In the genomic region with DNA sequence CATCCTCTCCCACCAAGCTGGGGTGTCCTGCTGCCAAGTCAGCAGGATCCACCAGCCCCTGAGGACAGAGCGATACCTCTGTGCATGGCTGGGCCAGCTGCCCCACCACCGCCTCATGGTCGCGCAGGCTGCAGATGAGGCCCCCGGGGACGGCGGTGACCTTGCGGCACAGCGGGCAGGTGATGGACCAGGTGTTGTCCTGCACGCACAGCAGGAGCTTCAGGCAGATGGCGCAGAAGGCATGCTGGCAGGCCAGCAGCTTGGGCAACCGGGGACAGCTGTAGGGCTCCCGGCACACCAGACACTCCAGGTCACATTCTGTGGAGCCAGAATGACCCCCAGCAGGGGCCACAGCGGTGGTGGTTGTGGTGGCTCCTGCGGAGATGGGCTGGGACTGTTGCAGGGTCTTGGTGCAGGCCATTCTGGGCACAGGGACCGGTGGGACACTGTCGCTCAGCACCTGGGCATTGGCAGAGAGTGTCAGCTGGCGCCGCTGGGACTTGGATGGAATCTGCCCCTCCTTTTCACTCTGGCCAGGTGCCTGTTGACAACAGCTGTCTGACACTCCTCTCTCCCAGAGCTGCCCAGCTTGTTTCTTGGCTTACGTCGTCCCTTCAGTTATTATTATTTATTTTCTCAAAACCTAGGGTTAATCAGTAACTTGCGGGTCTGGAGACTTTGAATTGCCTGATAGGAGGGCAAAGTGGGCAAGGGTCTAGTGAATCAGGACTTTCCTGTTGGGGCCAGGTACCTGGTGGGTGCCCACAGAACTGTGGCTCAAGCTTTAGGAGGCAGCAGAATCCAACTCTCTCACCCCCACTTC, we compare ENCODE assay signal across 15 cellular contexts. TPM values are rescaled to one million over a fixed set of nuclear protein-coding genes. Genes with fewer than 3 reads are reported as not detected.
DNase-seq lines count a peak whose midpoint lies in the region; ATAC-seq, FAIRE-seq and TF ChIP-seq lines count a peak whose summit lies in the region.
"Had no signal": no experiment of that assay in that cellular context is flagged by ENCODE, and none has a peak within 500 bp of the region (broad histone marks: within the 10 kb centered on the region; RNA-seq: fewer than 3 reads in every experiment).

A gene with protein sequence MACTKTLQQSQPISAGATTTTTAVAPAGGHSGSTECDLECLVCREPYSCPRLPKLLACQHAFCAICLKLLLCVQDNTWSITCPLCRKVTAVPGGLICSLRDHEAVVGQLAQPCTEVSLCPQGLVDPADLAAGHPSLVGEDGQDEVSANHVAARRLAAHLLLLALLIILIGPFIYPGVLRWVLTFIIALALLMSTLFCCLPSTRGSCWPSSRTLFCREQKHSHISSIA (minus strand): TSS at position 603 of the 823 bp plus-strand sequence. CDS start 182 bp downstream, at position 421.

- TF ChIP-seq RAD21 in HepG2 (CRISPR knock-in tag; IDR thresholded peaks at IDR 0.05), result no peak

- peaks cover 53% of the 10 kb centered on the region for H3K4me1 ChIP-seq in HepG2 (ENCODE audit: insufficient read depth, low read length)
- peaks cover 4 to 29% of the 10 kb centered on the region in 2 donors for H3K4me1 ChIP-seq in thyroid gland
- H3K4me1 ChIP-seq in PC-9 (replicated peaks; ENCODE audit: insufficient read depth), result no peaks in the 10 kb centered on the region

- peak; percentile 75 for DNase-seq in DMS 273 (lab: John Stamatoyannopoulos, UW; ENCODE audit: unreplicated experiment)
- DNase-seq in DMS 273 treated with DMSO at 0.1 percent for 48 hours (lab: John Stamatoyannopoulos, UW), result no peak
- peak; percentile 96 for DNase-seq in NCI-H748 (lab: John Stamatoyannopoulos, UW; ENCODE audit: unreplicated experiment)
- DNase-seq in HepG2 (ENCODE audit: low spot score), result peak; percentile 68
- DNase-seq in thyroid gland, result peak; percentile 67 to 83
- DNase-seq in PC-9, result no peak
- DNase-seq in T-helper 1 cell, result no peak
- DNase-seq: 8988T, amygdala, GOT3, NCI-H226, ovary, T-cell had no signal

- H3K4me3 ChIP-seq in HepG2 (replicated peaks in 1 of 3; ENCODE audit: insufficient read depth in 1 of 3, low read depth in 2 of 3, low read length in 3 of 3) (peak within 1 kb of the TSS; percentile 29 to 44 (median 40); a peak in 5 of 6 replicates), thyroid gland (replicated peaks in 1 of 3) (no peak within 1 kb of the TSS), PC-9 (no peak within 1 kb of the TSS)
- H3K4me3 ChIP-seq: ovary had no signal

- no peak for TF ChIP-seq POLR2A in HepG2 (IDR thresholded peaks at IDR 0.05; ENCODE audit: insufficient read depth in 1 of 2, low read depth in 2 of 2, low read length in 2 of 2)
- TF ChIP-seq POLR2A in thyroid gland (IDR thresholded peaks at IDR 0.05), result no peak

- H3K79me2 ChIP-seq in HepG2 (ENCODE audit: insufficient read depth, low read length) (no peaks in the 10 kb centered on the region), PC-9 (ENCODE audit: low read depth) (no peaks in the 10 kb centered on the region)

- BruUV-seq in HepG2 (replicated peaks; lab: Mats Ljungman, UMichigan) (no TSS peak), PC-9 (replicated peaks; lab: Mats Ljungman, UMichigan) (no TSS peak)

- no peak for TF ChIP-seq EP300 in HepG2 (IDR thresholded peaks at IDR 0.05; ENCODE audit: low read depth in 2 of 2, low read length in 2 of 2)
- TF ChIP-seq EP300 in HepG2 (CRISPR knock-in tag; IDR thresholded peaks at IDR 0.05; ENCODE audit: borderline replicate concordance), result no peak

- no peak within 1 kb of the TSS for H2AFZ ChIP-seq in HepG2 (ENCODE audit: low read length)
- H2AFZ ChIP-seq in PC-9, result no peak within 1 kb of the TSS

- no peaks in the 10 kb centered on the region for H4K20me1 ChIP-seq in HepG2 (ENCODE audit: insufficient read depth, low read length)
- no peaks in the 10 kb centered on the region for H4K20me1 ChIP-seq in PC-9 (ENCODE audit: insufficient read depth)

- FAIRE-seq in HepG2 (lab: Jason Lieb, UNC), result no peak

- POLR2A ChIA-PET in HepG2 (lab: Yijun Ruan, JAX), result interaction anchor here (0.6 to 1.1 kb wide), 6 partner anchors 14 to 67 kb away, joined by 3 to 6 read pairs (median 3); partner anchors contain the start of gene OTUD3
- POLR2A ChIA-PET in PC-9 (lab: Charles Lee; ENCODE audit: unreplicated experiment), result no interaction called here

- CTCF ChIA-PET in HepG2 (lab: Yijun Ruan, JAX; ENCODE audit: low intra/inter-chr PET ratio, low total read pairs), result interaction anchor here (1.1 kb wide), 1 partner anchor 153 kb away, joined by 3 read pairs; no protein-coding TSS in a partner anchor
- CTCF ChIA-PET in PC-9 (lab: Charles Lee), result no interaction called here

- H3K36me3 ChIP-seq in HepG2 (replicated peaks in 1 of 2; ENCODE audit: control insufficient read depth in 1 of 2, insufficient read depth in 2 of 2, low read length in 2 of 2) (no peaks in the 10 kb centered on the region), thyroid gland (no peaks in the 10 kb centered on the region), PC-9 (ENCODE audit: low read depth) (no peaks in the 10 kb centered on the region)
- H3K36me3 ChIP-seq: ovary had no signal

- no peaks in the 10 kb centered on the region for H3K9me2 ChIP-seq in PC-9 (ENCODE audit: insufficient read depth)

- TF ChIP-seq CTCF in HepG2 (CRISPR knock-in tag; IDR thresholded peaks at IDR 0.05) (no peak), thyroid gland (IDR thresholded peaks at IDR 0.05) (no peak), PC-9 (conservative IDR thresholded peaks at IDR 0.05) (no peak)

- no peaks in the 10 kb centered on the region for H3F3A ChIP-seq in PC-9 (ENCODE audit: insufficient read depth, low read depth)

- in situ Hi-C loops in HepG2 (cut with HindIII; ENCODE audit: extremely low pct_ligation_motif_present, low pct_unique_long_range_greater_than_20kb), result loop anchor here (5.0 kb wide), 1 partner anchor 53 kb away; no protein-coding TSS in a partner anchor

- H3K4me2 ChIP-seq in HepG2 (ENCODE audit: low read depth, low read length) (peak within 1 kb of the TSS; percentile 68), PC-9 (no peak within 1 kb of the TSS)

- WGBS in HepG2 (ENCODE audit: low lambda C conversion rate), result 0% methylated on average over 5 of the region's 22 CpGs
- 68 to 86% methylated on average over 13 to 18 of the region's 22 CpGs for WGBS in thyroid gland, 2 donors

- H3K27ac ChIP-seq in HepG2 (ENCODE audit: extremely low read length, insufficient read depth, low read length) (peak within 1 kb of the TSS; percentile 37), thyroid gland (peak within 1 kb of the TSS; percentile 31 to 61 (median 33)), PC-9 (no peak within 1 kb of the TSS)
- H3K27ac ChIP-seq: ovary had no signal

- H3K27me3 ChIP-seq in HepG2 (ENCODE audit: control insufficient read depth in 1 of 2, insufficient read depth in 2 of 2, low read length in 2 of 2), result peaks cover 0 to 11% of the 10 kb centered on the region in 2 experiments; a peak in 3 of 5 replicates
- H3K27me3 ChIP-seq in thyroid gland, result no peaks in the 10 kb centered on the region
- H3K27me3 ChIP-seq in PC-9 (ENCODE audit: insufficient read depth, low read depth), result no peaks in the 10 kb centered on the region
- H3K27me3 ChIP-seq: ovary had no signal

- intact Hi-C loops in HepG2 (cut with micrococcal nuclease; ENCODE audit: unreplicated experiment) (loop anchor here (10.0 kb wide), 1 partner anchor 70 kb away; the partner anchor contains the start of gene OTUD3), thyroid gland (cut with DNase I) (no loop called here), PC-9 (cut with micrococcal nuclease; ENCODE audit: unreplicated experiment) (no loop called here)

- no peaks in the 10 kb centered on the region for H3K9me3 ChIP-seq in HepG2 (ENCODE audit: low read length)
- H3K9me3 ChIP-seq in thyroid gland, result no peaks in the 10 kb centered on the region
- no peaks in the 10 kb centered on the region for H3K9me3 ChIP-seq in PC-9 (ENCODE audit: insufficient read depth, low read depth)
- H3K9me3 ChIP-seq: ovary had no signal

- peak; percentile 55 for ATAC-seq in HepG2
- no peak for ATAC-seq in HG02763 (IDR thresholded peaks at IDR 0.05; ENCODE audit: unreplicated experiment)
- ATAC-seq: activated CD8-positive, alpha-beta memory T cell treated with anti-CD3 and anti-CD28 coated beads, Interleukin-2, amount 10 ng/mL, durations not matched to agents 7 days and 5 days; T-cell had no signal

- H3K9ac ChIP-seq in HepG2 (ENCODE audit: insufficient read depth, low read depth, low read length), result peak within 1 kb of the TSS; percentile 26; the same call in 1 of the 2 replicates

TF ChIP-seq in HepG2, 621 proteins besides CTCF, POLR2A, EP300 and RAD21 (continues in another document):
- no peak for TF ChIP-seq NFATC3 (CRISPR knock-in tag; IDR thresholded peaks at IDR 0.05)

RNA-seq across cellular contexts. Expression of the gene that starts here (rescaled TPM):
- total RNA-seq in HepG2 (2016; rRNA removed; fragmentation: Illumina TruSeq; extraction: Trizol) (0.20 TPM in 1 of 2 replicates, not detected in the other), thyroid gland (not detected), PC-9 (2021) (not detected in 2 replicates)
- 0.26 TPM in 1 of 2 replicates, not detected in the other for total RNA-seq in HepG2 (2016; cell fraction: cytosol; rRNA removed; fragmentation: Illumina TruSeq; extraction: Trizol; ENCODE audit: low read depth)
- total RNA-seq in HepG2 (2016; cell fraction: insoluble cytoplasmic fraction; rRNA removed; fragmentation: Illumina TruSeq; extraction: Trizol), result 0.09 TPM in 1 of 2 replicates, not detected in the other
- 0.12 TPM in 1 of 2 replicates, not detected in the other for total RNA-seq in HepG2 (2016; cell fraction: membrane; rRNA removed; fragmentation: Illumina TruSeq; extraction: Trizol)
- total RNA-seq in HepG2 (2016; cell fraction: nucleus; rRNA removed; fragmentation: Illumina TruSeq; extraction: Trizol), result not detected in 2 replicates
- polyA plus RNA-seq in HepG2 (2011; rRNA removed), result 0.07 and 0.10 TPM in 2 replicates
- 0.11 and 0.12 TPM in 2 replicates for polyA plus RNA-seq in HepG2 (2011; cell fraction: cytosol; rRNA removed)
- 0.28 TPM in 1 of 2 replicates, not detected in the other for polyA plus RNA-seq in HepG2 (2011; cell fraction: nucleus; rRNA removed)
- 0.34 and 0.55 TPM in 2 replicates for polyA plus RNA-seq in HepG2 (2012)
- polyA plus RNA-seq in HepG2 (2016; cell fraction: cytosol; fragmentation: Illumina TruSeq; extraction: Trizol; ENCODE audit: low read depth), result 0.10 TPM in 1 of 2 replicates, not detected in the other
- not detected in 2 replicates for polyA plus RNA-seq in HepG2 (2016; cell fraction: insoluble cytoplasmic fraction; fragmentation: Illumina TruSeq; extraction: Trizol; ENCODE audit: low read depth)
- not detected in 2 replicates for polyA plus RNA-seq in HepG2 (2016; cell fraction: membrane; fragmentation: Illumina TruSeq; extraction: Trizol; ENCODE audit: low read depth)
- polyA plus RNA-seq in HepG2 (2016; cell fraction: nucleus; fragmentation: Illumina TruSeq; extraction: Trizol; ENCODE audit: insufficient read depth, low read depth), result not detected in 2 replicates
- polyA minus RNA-seq in HepG2 (2011; rRNA and poly(A)+ RNA removed; ENCODE audit: low replicate concordance), result 0.12 TPM in 1 of 2 replicates, not detected in the other
- not detected in 2 replicates for polyA minus RNA-seq in HepG2 (2011; cell fraction: cytosol; rRNA and poly(A)+ RNA removed)
- polyA minus RNA-seq in HepG2 (2011; cell fraction: nucleus; rRNA and poly(A)+ RNA removed), result not detected in 2 replicates
- total RNA-seq: activated CD8-positive, alpha-beta memory T cell treated with anti-CD3 and anti-CD28 coated beads, Interleukin-2, amount 10 ng/mL, durations not matched to agents 7 days and 5 days; T-cell had no signal

Comparison
In these comparisons a context has a peak if more than half of its experiments do, and no peak if none do; other contexts are left out.
1. DNase-seq: peak in DMS 273 (single experiment) and NCI-H748 (single experiment); none in DMS 273 treated with DMSO at 0.1 percent for 48 hours (single experiment), PC-9 (0 of 2) and T-helper 1 cell (0 of 5).
2. Peak in DNase-seq, ATAC-seq, H3K4me3 ChIP-seq, H3K27ac ChIP-seq, H3K9ac ChIP-seq and H3K4me2 ChIP-seq in HepG2; RNA of the gene not detected or under 1 TPM.
3. Peak in DNase-seq and H3K27ac ChIP-seq in thyroid gland; RNA of the gene not detected or under 1 TPM.